ENCODE assay signal across 22 cellular contexts in the genomic region with DNA sequence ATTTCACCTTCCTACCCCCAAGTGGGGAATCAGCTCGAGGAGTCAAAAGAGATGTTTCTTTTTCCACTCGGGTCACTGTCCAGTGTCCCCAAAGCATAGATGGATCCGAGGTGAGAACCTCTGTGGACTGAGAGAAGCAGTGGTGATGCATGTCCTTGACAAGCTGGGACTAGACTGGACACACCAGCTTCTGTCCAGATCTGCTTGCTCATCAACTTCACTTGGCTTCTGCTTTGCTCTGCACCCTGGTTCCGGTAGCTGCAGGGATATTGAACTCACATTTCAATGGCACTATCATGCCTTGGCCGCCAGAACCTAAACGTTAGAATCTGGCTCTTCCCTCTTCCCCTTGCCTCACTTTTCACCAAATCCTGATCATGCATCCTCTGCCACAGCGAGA. TPM values are rescaled to one million over a fixed set of nuclear protein-coding genes. Genes with fewer than 3 reads are reported as not detected.
"Had no signal": no experiment of that assay in that cellular context is flagged by ENCODE, and none has a peak within 500 bp of the region (broad histone marks: within the 10 kb centered on the region; RNA-seq: fewer than 3 reads in every experiment).

No MANE protein-coding gene starts in this region.

- H3K9me3 ChIP-seq: gastrocnemius medialis, neutrophil, thyroid gland, vagina had no signal

- H3K27me3 ChIP-seq: gastrocnemius medialis, neutrophil, right atrium auricular region, suprapubic skin, thyroid gland, upper lobe of left lung, vagina had no signal

- ATAC-seq: esophagus mucosa; gastrocnemius medialis; mucosa of descending colon; naive thymus-derived CD8-positive, alpha-beta T cell; stimulated activated effector memory CD8-positive, alpha-beta T cell treated with anti-CD3 and anti-CD28 coated beads, Interleukin-12 subunit alpha, Interleukin-12 subunit beta, amount 100 ng/mL, for 72 hours; stimulated activated naive CD8-positive, alpha-beta T cell treated with anti-CD3 and anti-CD28 coated beads, Interleukin-15, Interleukin-2, amounts not matched to agents 100 U/mL and 50 U/mL, for 24 hours had no signal

- H3K4me3 ChIP-seq: coronary artery, dorsolateral prefrontal cortex, gastrocnemius medialis, mucosa of descending colon, right atrium auricular region, smooth muscle cell, suprapubic skin, thyroid gland, upper lobe of left lung, vagina had no signal

- DNase-seq: dorsolateral prefrontal cortex; effector memory CD4-positive, alpha-beta T cell; gastrocnemius medialis; immature natural killer cell; mammary epithelial cell; mucosa of descending colon; naive thymus-derived CD8-positive, alpha-beta T cell; stimulated activated CD4-positive, alpha-beta T cell treated with anti-CD3 and anti-CD28 coated beads, Interleukin-4, amount 100 ng/mL, for 1 hour; stimulated activated CD8-positive, alpha-beta memory T cell treated with anti-CD3 and anti-CD28 coated beads, Interleukin-4, amount 100 ng/mL, for 48 hours; stimulated activated naive CD8-positive, alpha-beta T cell treated with anti-CD3 and anti-CD28 coated beads, Interleukin-15, Interleukin-2, amounts not matched to agents 100 U/mL and 50 U/mL, for 24 hours; thyroid gland; upper lobe of left lung had no signal

- H3K36me3 ChIP-seq: gastrocnemius medialis, neutrophil, right atrium auricular region, suprapubic skin, thyroid gland, upper lobe of left lung, vagina had no signal

- H3K27ac ChIP-seq: coronary artery, gastrocnemius medialis, neutrophil, right atrium auricular region, suprapubic skin, thyroid gland, upper lobe of left lung, vagina had no signal

- FAIRE-seq: endometrium, keratinocyte had no signal

- H3K4me1 ChIP-seq: gastrocnemius medialis, right atrium auricular region, suprapubic skin, thyroid gland, upper lobe of left lung had no signal

RNA-seq across cellular contexts. Expression of a gene that starts 50.3 kb away (rescaled TPM):
- total RNA-seq: naive thymus-derived CD8-positive, alpha-beta T cell had no signal
